In genomic region chr13:23377603-23378002, GRCh38 we compare ENCODE assay signal across 10 cellular contexts. TPM values are rescaled to one million over a fixed set of nuclear protein-coding genes. Genes with fewer than 3 reads are reported as not detected.
DNase-seq lines count a peak whose midpoint lies in the region; TF ChIP-seq lines count a peak whose summit lies in the region.
"Had no signal": no experiment of that assay in that cellular context is flagged by ENCODE, and none has a peak within 500 bp of the region (broad histone marks: within the 10 kb centered on the region; RNA-seq: fewer than 3 reads in every experiment).

No MANE protein-coding gene starts in this region.

- H3K9me2 ChIP-seq in Karpas-422 (replicated peaks; ENCODE audit: insufficient read depth, low read length), result no peaks in the 10 kb centered on the region

- H3K9me3 Mint-ChIP-seq in CD14-positive monocyte, result no peaks in the 10 kb centered on the region

- H2AFZ ChIP-seq in Karpas-422 (ENCODE audit: low read length) (no peak overlapping the region), osteoblast (ENCODE audit: low read length) (peak overlapping the region; percentile 4)

- no peak overlapping the region for H3K9ac ChIP-seq in Karpas-422 (ENCODE audit: low read length)
- H3K9ac ChIP-seq in colonic mucosa (ENCODE audit: low read depth in 2 of 2, low read length in 2 of 2), result no peak overlapping the region

- intact Hi-C loops in CD14-positive monocyte (cut with micrococcal nuclease) (loop anchor here (5.0 to 10.0 kb wide), 5 partner anchors 200 to 1547 kb away; partner anchors contain the start of gene C1QTNF9B (in 1 of the 2)), colonic mucosa (cut with DNase I) (no loop called here)

- H4K20me1 ChIP-seq in Karpas-422 (ENCODE audit: insufficient read depth, low read depth, low read length) (peaks cover 16% of the 10 kb centered on the region; the same call in 1 of the 2 replicates), osteoblast (ENCODE audit: insufficient read depth, low read length) (peaks cover 10% of the 10 kb centered on the region)

- H3K36me3 ChIP-seq in Karpas-422 (ENCODE audit: insufficient read depth, low read length), result peaks cover 11% of the 10 kb centered on the region; the same call in 1 of the 2 replicates
- H3K36me3 ChIP-seq in colonic mucosa, result no peaks in the 10 kb centered on the region
- H3K36me3 ChIP-seq in osteoblast (ENCODE audit: insufficient read depth, low read length), result peaks cover 7% of the 10 kb centered on the region
- no peaks in the 10 kb centered on the region for H3K36me3 ChIP-seq in H7 (replicated peaks; ENCODE audit: control insufficient read depth, insufficient read depth, low read length)

- H3K9me3 ChIP-seq in Karpas-422 (ENCODE audit: low read length) (no peaks in the 10 kb centered on the region), colonic mucosa (no peaks in the 10 kb centered on the region), osteoblast (ENCODE audit: low read depth, low read length) (no peaks in the 10 kb centered on the region)

- H3K27ac Mint-ChIP-seq in CD14-positive monocyte, result peak overlapping the region in 5 of 7 donors; percentile 6 to 41 (median 22)

- H3K79me2 ChIP-seq in Karpas-422 (ENCODE audit: low read length) (peaks cover 23% of the 10 kb centered on the region), osteoblast (ENCODE audit: insufficient read depth, low read length) (peaks cover 25% of the 10 kb centered on the region)

- no peaks in the 10 kb centered on the region for H3K36me3 Mint-ChIP-seq in CD14-positive monocyte

- TF ChIP-seq CTCF in CD14-positive monocyte (IDR thresholded peaks at IDR 0.05), result no peak
- TF ChIP-seq CTCF in colonic mucosa (IDR thresholded peaks at IDR 0.05), result no peak
- TF ChIP-seq CTCF in osteoblast (IDR thresholded peaks at IDR 0.05; ENCODE audit: extremely low read depth, low read depth, low read length), result no peak

- H3K4me3 Mint-ChIP-seq in CD14-positive monocyte, result no peak overlapping the region

- peaks cover 43% of the 10 kb centered on the region for H3K4me1 Mint-ChIP-seq in CD14-positive monocyte

- DNase-seq in CD14-positive monocyte (ENCODE audit: low spot score), result no peak
- no peak for DNase-seq in Karpas-422
- no peak for DNase-seq in colonic mucosa
- DNase-seq in osteoblast (ENCODE audit: insufficient read length, low spot score, missing footprints), result no peak
- DNase-seq in ACHN, result no peak
- DNase-seq in NCI-H345 treated with DMSO at 0.1 percent for 48 hours (lab: John Stamatoyannopoulos, UW; ENCODE audit: unreplicated experiment), result no peak
- DNase-seq in NCI-H1694 (lab: John Stamatoyannopoulos, UW), result no peak
- no peak for DNase-seq in H7
- DNase-seq: kidney, NCI-H526 treated with DMSO at 0.1 percent for 48 hours had no signal

- H3K4me1 ChIP-seq in Karpas-422 (ENCODE audit: low read length) (peaks cover 54% of the 10 kb centered on the region), colonic mucosa (no peaks in the 10 kb centered on the region), osteoblast (ENCODE audit: insufficient read depth, low read length) (peaks cover 47% of the 10 kb centered on the region)

- H3K27me3 ChIP-seq in Karpas-422 (ENCODE audit: low read length) (no peaks in the 10 kb centered on the region), colonic mucosa (no peaks in the 10 kb centered on the region), osteoblast (ENCODE audit: insufficient read depth, low read length) (no peaks in the 10 kb centered on the region), H7 (ENCODE audit: control insufficient read depth, insufficient read depth, low read length) (no peaks in the 10 kb centered on the region)

- H3K4me2 ChIP-seq in Karpas-422 (ENCODE audit: low read depth, low read length, poor library complexity, severe bottlenecking) (peak overlapping the region; percentile 57), osteoblast (ENCODE audit: insufficient read depth, low read length) (peak overlapping the region; percentile 49)

- in situ Hi-C loops in ACHN (cut with HindIII; ENCODE audit: low pct_ligation_motif_present, low pct_unique_long_range_greater_than_20kb, low sequenced_read_pairs), result no loop called here

- no peak overlapping the region; the same call in 1 of the 2 replicates for H3K4me3 ChIP-seq in Karpas-422 (ENCODE audit: low read length)
- no peak overlapping the region for H3K4me3 ChIP-seq in colonic mucosa
- H3K4me3 ChIP-seq in osteoblast (ENCODE audit: insufficient read depth, low read length), result peak overlapping the region; percentile 15
- H3K4me3 ChIP-seq in H7 (ENCODE audit: insufficient read depth, low read depth, low read length), result no peak overlapping the region

- peaks cover 0 to 3% (median 0%) of the 10 kb centered on the region in 3 donors for H3K27me3 Mint-ChIP-seq in CD14-positive monocyte (ENCODE audit: low read depth in 3 of 3)

- H3K27ac ChIP-seq in Karpas-422 (ENCODE audit: low read length) (no peak overlapping the region), colonic mucosa (peak overlapping the region; percentile 12), osteoblast (ENCODE audit: low read depth, low read length) (peak overlapping the region; percentile 92)

RNA-seq across cellular contexts. Expression of gene SACS, which starts 55.9 kb away (rescaled TPM):
- 1 to 10 TPM; 1.7 to 2.2 TPM for polyA plus RNA-seq in CD14-positive monocyte
- total RNA-seq in Karpas-422 (2014; rRNA removed; shearing (Covaris generic); ENCODE audit: low replicate concordance), result 32.7 and 37.5 TPM in 2 replicates
- total RNA-seq in colonic mucosa, result 1 to 10 TPM; 4.9 to 5.4 TPM
- 42.4 and 59.0 TPM in 2 replicates for total RNA-seq in osteoblast
- 40.7 and 42.6 TPM in 2 replicates for total RNA-seq in H7 (2014; rRNA removed; shearing (Covaris generic))
